In the genomic region with DNA sequence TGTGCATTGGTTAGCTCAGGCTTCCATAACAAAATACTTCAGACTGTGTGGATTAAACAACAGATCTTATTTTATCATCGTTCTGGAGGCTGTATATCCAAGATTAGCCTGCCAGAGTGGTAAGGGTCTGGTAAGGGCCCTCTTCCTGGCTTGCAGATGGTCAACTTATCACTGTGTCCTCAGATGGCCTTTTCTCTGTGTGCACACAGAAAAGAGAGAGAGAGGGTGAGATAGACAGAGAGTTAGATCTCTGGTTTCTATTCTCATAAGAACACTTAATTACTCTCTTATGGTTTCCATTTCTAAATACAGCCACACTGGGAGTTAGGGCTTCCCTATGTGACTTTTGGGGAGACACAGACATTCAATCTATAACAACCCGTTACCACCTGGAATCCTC, we compare ENCODE assay signal across 12 cellular contexts.
"Had no signal": no experiment of that assay in that cellular context is flagged by ENCODE, and none has a peak within 500 bp of the region (broad histone marks: within the 10 kb centered on the region; RNA-seq: fewer than 3 reads in every experiment).

No MANE protein-coding gene starts in this region.

- DNase-seq: activated CD8-positive, alpha-beta memory T cell treated with anti-CD3 and anti-CD28 coated beads, Interleukin-2, amount 50 U/mL, for 4 hours; activated CD8-positive, alpha-beta T cell treated with anti-CD3 and anti-CD28 coated beads for 36 hours; activated gamma-delta T cell treated with Interleukin-2 at 50 U/mL for 16 hours; activated naive CD8-positive, alpha-beta T cell treated with anti-CD3 and anti-CD28 coated beads for 36 hours; activated T-cell treated with anti-CD3 and anti-CD28 coated beads, Interleukin-2, amount 50 U/mL, for 72 hours; brain microvascular endothelial cell; effector memory CD4-positive, alpha-beta T cell; hippocampal formation; kidney glomerular epithelial cell; psoas muscle; right lobe of liver had no signal

- ATAC-seq: activated CD8-positive, alpha-beta T cell treated with anti-CD3 and anti-CD28 coated beads for 36 hours; activated T-cell treated with anti-CD3 and anti-CD28 coated beads, Interleukin-2, amount 50 U/mL, for 72 hours; psoas muscle; right lobe of liver; stimulated activated effector memory CD8-positive, alpha-beta T cell treated with anti-CD3 and anti-CD28 coated beads, Interleukin-12 subunit alpha, Interleukin-12 subunit beta, amount 100 ng/mL, for 72 hours had no signal
